Comparison of ENCODE assay signal across 20 cellular contexts in genomic region chr14:104395276-104395675, GRCh38.
DNase-seq lines count a peak whose midpoint lies in the region; ATAC-seq and TF ChIP-seq lines count a peak whose summit lies in the region.
"Had no signal": no experiment of that assay in that cellular context is flagged by ENCODE, and none has a peak within 500 bp of the region (broad histone marks: within the 10 kb centered on the region; RNA-seq: fewer than 3 reads in every experiment).

No MANE protein-coding gene starts in this region.

- H3K4me2 ChIP-seq in neural progenitor cell: no peak overlapping the region

- no peaks in the 10 kb centered on the region for H3K79me2 ChIP-seq in neural progenitor cell (ENCODE audit: low read depth)

- ATAC-seq in activated CD8-positive, alpha-beta T cell treated with anti-CD3 and anti-CD28 coated beads, Interleukin-2, amount 10 ng/mL, durations not matched to agents 7 days and 5 days: no peak
- no peak for ATAC-seq in activated CD8-positive, alpha-beta T cell treated with anti-CD3 and anti-CD28 coated beads for 36 hours
- no peak for ATAC-seq in HG03521 (IDR thresholded peaks at IDR 0.05; ENCODE audit: unreplicated experiment)
- ATAC-seq: foreskin keratinocyte, right cardiac atrium had no signal

- POLR2A ChIA-PET in activated CD8-positive, alpha-beta T cell treated with anti-CD3 and anti-CD28 coated beads, Interleukin-2, amount 10 ng/mL, durations not matched to agents 7 days and 5 days (lab: Charles Lee): no interaction called here
- POLR2A ChIA-PET in activated CD8-positive, alpha-beta T cell treated with anti-CD3 and anti-CD28 coated beads for 36 hours (lab: Charles Lee): no interaction called here
- POLR2A ChIA-PET in CD8-positive, alpha-beta memory T cell (lab: Charles Lee): no interaction called here

- H3K4me1 ChIP-seq in CD8-positive, alpha-beta memory T cell (ENCODE audit: insufficient read depth, low read length): peaks cover 73% of the 10 kb centered on the region
- H3K4me1 ChIP-seq in colonic mucosa: no peaks in the 10 kb centered on the region
- H3K4me1 ChIP-seq in neural progenitor cell: no peaks in the 10 kb centered on the region
- H3K4me1 ChIP-seq in sigmoid colon: no peaks in the 10 kb centered on the region
- H3K4me1 ChIP-seq: foreskin keratinocyte had no signal

- intact Hi-C loops in activated CD8-positive, alpha-beta T cell treated with anti-CD3 and anti-CD28 coated beads for 36 hours (cut with micrococcal nuclease): no loop called here
- intact Hi-C loops in colonic mucosa (cut with DNase I): no loop called here
- intact Hi-C loops in sigmoid colon (cut with DNase I): no loop called here

- no peak for TF ChIP-seq EP300 in sigmoid colon (IDR thresholded peaks at IDR 0.05)

- no peak overlapping the region for H2AFZ ChIP-seq in neural progenitor cell (replicated peaks)

- no peaks in the 10 kb centered on the region for H3K27me3 Mint-ChIP-seq in activated CD8-positive, alpha-beta T cell treated with anti-CD3 and anti-CD28 coated beads, Interleukin-2, amount 10 ng/mL, durations not matched to agents 7 days and 5 days (ENCODE audit: low read depth)
- no peaks in the 10 kb centered on the region for H3K27me3 Mint-ChIP-seq in activated CD8-positive, alpha-beta T cell treated with anti-CD3 and anti-CD28 coated beads for 36 hours
- H3K27me3 Mint-ChIP-seq in CD8-positive, alpha-beta memory T cell: peaks cover 0 to 3% of the 10 kb centered on the region in 2 donors
- peaks cover 9% of the 10 kb centered on the region for H3K27me3 Mint-ChIP-seq in neural progenitor cell (ENCODE audit: insufficient read depth, low read depth)
- H3K27me3 Mint-ChIP-seq: activated B cell treated with CpG ODN at 0.5 μM for 24 hours had no signal

- H3K27me3 ChIP-seq in CD8-positive, alpha-beta memory T cell (ENCODE audit: insufficient read depth, low read length, poor library complexity, severe bottlenecking): no peaks in the 10 kb centered on the region
- H3K27me3 ChIP-seq in colonic mucosa (no peaks in the 10 kb centered on the region), neural progenitor cell (no peaks in the 10 kb centered on the region), sigmoid colon (peaks cover 0 to 11% (median 0%) of the 10 kb centered on the region in 3 donors)
- H3K27me3 ChIP-seq: foreskin keratinocyte had no signal

- 29 to 65% methylated on average over 6 of the region's 6 CpGs for WGBS in sigmoid colon, 2 donors

- no peak overlapping the region for H3K4me3 Mint-ChIP-seq in activated CD8-positive, alpha-beta T cell treated with anti-CD3 and anti-CD28 coated beads, Interleukin-2, amount 10 ng/mL, durations not matched to agents 7 days and 5 days
- H3K4me3 Mint-ChIP-seq in activated CD8-positive, alpha-beta T cell treated with anti-CD3 and anti-CD28 coated beads for 36 hours: no peak overlapping the region
- peak overlapping the region in 6 of 7 donors; percentile 76 to 91 (median 80) for H3K4me3 Mint-ChIP-seq in CD8-positive, alpha-beta memory T cell
- H3K4me3 Mint-ChIP-seq in neural progenitor cell: no peak overlapping the region
- H3K4me3 Mint-ChIP-seq: T-helper 1 cell treated with Interleukin-12 subunit alpha and Interleukin-12 subunit beta and Interleukin-4 antibody, amounts not matched to agents 30 μg/mL and 1 μg/mL, for 36 hours had no signal

- no peak overlapping the region for H3K4me3 ChIP-seq in CD8-positive, alpha-beta memory T cell (ENCODE audit: low read length)
- H3K4me3 ChIP-seq in colonic mucosa (no peak overlapping the region), neural progenitor cell (no peak overlapping the region), sigmoid colon (no peak overlapping the region)
- H3K4me3 ChIP-seq: tibial nerve had no signal

- no peak overlapping the region for H3K27ac ChIP-seq in CD8-positive, alpha-beta memory T cell (ENCODE audit: low read depth, low read length)
- H3K27ac ChIP-seq in colonic mucosa: no peak overlapping the region
- H3K27ac ChIP-seq in neural progenitor cell: no peak overlapping the region
- H3K27ac ChIP-seq in sigmoid colon: no peak overlapping the region
- H3K27ac ChIP-seq: foreskin keratinocyte, HL-60, tibial nerve had no signal

- H3F3A ChIP-seq in neural progenitor cell (ENCODE audit: low read depth): peaks cover 4% of the 10 kb centered on the region

- no peaks in the 10 kb centered on the region for H3K36me3 ChIP-seq in CD8-positive, alpha-beta memory T cell (ENCODE audit: insufficient read depth, low read length)
- no peaks in the 10 kb centered on the region for H3K36me3 ChIP-seq in colonic mucosa
- H3K36me3 ChIP-seq in neural progenitor cell: no peaks in the 10 kb centered on the region
- H3K36me3 ChIP-seq in sigmoid colon: no peaks in the 10 kb centered on the region
- H3K36me3 ChIP-seq: tibial nerve had no signal

- CTCF ChIA-PET in activated CD8-positive, alpha-beta T cell treated with anti-CD3 and anti-CD28 coated beads, Interleukin-2, amount 10 ng/mL, durations not matched to agents 7 days and 5 days (lab: Charles Lee): no interaction called here
- CTCF ChIA-PET in activated CD8-positive, alpha-beta T cell treated with anti-CD3 and anti-CD28 coated beads for 36 hours (lab: Charles Lee): no interaction called here
- CTCF ChIA-PET in CD8-positive, alpha-beta memory T cell (lab: Charles Lee): no interaction called here

- peaks cover 64% of the 10 kb centered on the region for H3K4me1 Mint-ChIP-seq in activated CD8-positive, alpha-beta T cell treated with anti-CD3 and anti-CD28 coated beads, Interleukin-2, amount 10 ng/mL, durations not matched to agents 7 days and 5 days (ENCODE audit: low read depth)
- peaks cover 62% of the 10 kb centered on the region for H3K4me1 Mint-ChIP-seq in activated CD8-positive, alpha-beta T cell treated with anti-CD3 and anti-CD28 coated beads for 36 hours (ENCODE audit: low read depth)
- peaks cover 58 to 68% (median 59%) of the 10 kb centered on the region in 3 donors for H3K4me1 Mint-ChIP-seq in CD8-positive, alpha-beta memory T cell
- peaks cover 22% of the 10 kb centered on the region for H3K4me1 Mint-ChIP-seq in neural progenitor cell

- DNase-seq in activated CD8-positive, alpha-beta T cell treated with anti-CD3 and anti-CD28 coated beads, Interleukin-2, amount 10 ng/mL, durations not matched to agents 7 days and 5 days: no peak
- no peak for DNase-seq in activated CD8-positive, alpha-beta T cell treated with anti-CD3 and anti-CD28 coated beads for 36 hours
- DNase-seq in CD8-positive, alpha-beta memory T cell: peak in 1 of 5 donors; percentile 40
- DNase-seq in colonic mucosa (peak; percentile 8), neural progenitor cell (ENCODE audit: low spot score) (no peak), SHP77 (lab: John Stamatoyannopoulos, UW) (no peak), sigmoid colon (no peak)
- DNase-seq: activated B cell treated with CpG ODN at 0.5 μM for 24 hours; activated naive CD4-positive, alpha-beta T cell; foreskin keratinocyte; midbrain; NCI-H187; nucleus accumbens; SIG-M5; stimulated activated naive CD4-positive, alpha-beta T cell had no signal

- H3K27ac Mint-ChIP-seq in activated CD8-positive, alpha-beta T cell treated with anti-CD3 and anti-CD28 coated beads, Interleukin-2, amount 10 ng/mL, durations not matched to agents 7 days and 5 days: peak overlapping the region; percentile 96
- no peak overlapping the region for H3K27ac Mint-ChIP-seq in activated CD8-positive, alpha-beta T cell treated with anti-CD3 and anti-CD28 coated beads for 36 hours
- peak overlapping the region; percentile 61 to 97 (median 90) for H3K27ac Mint-ChIP-seq in CD8-positive, alpha-beta memory T cell
- peak overlapping the region; percentile 29 for H3K27ac Mint-ChIP-seq in neural progenitor cell
- H3K27ac Mint-ChIP-seq: T-helper 1 cell treated with Interleukin-12 subunit alpha and Interleukin-12 subunit beta and Interleukin-4 antibody, amounts not matched to agents 30 μg/mL and 1 μg/mL, for 36 hours had no signal

- TF ChIP-seq CTCF in activated CD8-positive, alpha-beta T cell treated with anti-CD3 and anti-CD28 coated beads for 36 hours (IDR thresholded peaks at IDR 0.05): no peak
- TF ChIP-seq CTCF in colonic mucosa (IDR thresholded peaks at IDR 0.05) (no peak), neural progenitor cell (IDR thresholded peaks at IDR 0.05) (no peak), sigmoid colon (IDR thresholded peaks at IDR 0.05) (no peak)

- H3K9me3 Mint-ChIP-seq in activated CD8-positive, alpha-beta T cell treated with anti-CD3 and anti-CD28 coated beads, Interleukin-2, amount 10 ng/mL, durations not matched to agents 7 days and 5 days (ENCODE audit: insufficient read depth): peaks cover 9% of the 10 kb centered on the region
- peaks cover 8% of the 10 kb centered on the region for H3K9me3 Mint-ChIP-seq in activated CD8-positive, alpha-beta T cell treated with anti-CD3 and anti-CD28 coated beads for 36 hours
- peaks cover 8 to 22% (median 10%) of the 10 kb centered on the region in 5 donors for H3K9me3 Mint-ChIP-seq in CD8-positive, alpha-beta memory T cell
- peaks cover 32% of the 10 kb centered on the region for H3K9me3 Mint-ChIP-seq in neural progenitor cell

- no peaks in the 10 kb centered on the region for H3K36me3 Mint-ChIP-seq in activated CD8-positive, alpha-beta T cell treated with anti-CD3 and anti-CD28 coated beads, Interleukin-2, amount 10 ng/mL, durations not matched to agents 7 days and 5 days (ENCODE audit: low read depth)
- peaks cover 1% of the 10 kb centered on the region for H3K36me3 Mint-ChIP-seq in activated CD8-positive, alpha-beta T cell treated with anti-CD3 and anti-CD28 coated beads for 36 hours (ENCODE audit: low read depth)
- peaks cover 0 to 7% (median 3%) of the 10 kb centered on the region in 3 donors for H3K36me3 Mint-ChIP-seq in CD8-positive, alpha-beta memory T cell
- no peaks in the 10 kb centered on the region for H3K36me3 Mint-ChIP-seq in neural progenitor cell

- no peak for TF ChIP-seq POLR2A in sigmoid colon (IDR thresholded peaks at IDR 0.05)

- no peaks in the 10 kb centered on the region for H4K20me1 ChIP-seq in neural progenitor cell (ENCODE audit: low read depth)

- H3K9ac ChIP-seq in colonic mucosa (ENCODE audit: low read depth in 2 of 2, low read length in 2 of 2) (no peak overlapping the region), neural progenitor cell (no peak overlapping the region)

- H3K9me3 ChIP-seq in CD8-positive, alpha-beta memory T cell (ENCODE audit: low read length): peaks cover 6% of the 10 kb centered on the region
- H3K9me3 ChIP-seq in colonic mucosa (no peaks in the 10 kb centered on the region), neural progenitor cell (ENCODE audit: low read depth) (peaks cover 9% of the 10 kb centered on the region), sigmoid colon (peaks cover 0 to 8% (median 4%) of the 10 kb centered on the region in 4 donors)

Comparison
In these comparisons a context has a peak if more than half of its experiments do, and no peak if none do; other contexts are left out.
1. H3K4me3 Mint-ChIP-seq: peak in CD8-positive, alpha-beta memory T cell (6 of 7); none in activated CD8-positive, alpha-beta T cell treated with anti-CD3 and anti-CD28 coated beads, Interleukin-2, amount 10 ng/mL, durations not matched to agents 7 days and 5 days (single experiment), activated CD8-positive, alpha-beta T cell treated with anti-CD3 and anti-CD28 coated beads for 36 hours (single experiment) and neural progenitor cell (single experiment).